In genomic region chr22:46072981-46073682, GRCh38 we compare ENCODE assay signal across 8 cellular contexts.
A peak's percentile ranks its signal among the peaks of the same experiment; 100 is the strongest.
DNase-seq lines count a peak whose midpoint lies in the region; ATAC-seq and TF ChIP-seq lines count a peak whose summit lies in the region.

No MANE protein-coding gene starts in this region.

- H3K27me3 ChIP-seq in testis = no peaks in the 10 kb centered on the region

- intact Hi-C loops in activated CD4-positive, alpha-beta T cell treated with anti-CD3 and anti-CD28 coated beads, Interleukin-2, amount 10 ng/mL, durations not matched to agents 24 days and 14 days (cut with micrococcal nuclease) = loop anchor here (1.0 kb wide), 1 partner anchor 60 kb away; no protein-coding TSS in a partner anchor
- intact Hi-C loops in testis (cut with DNase I; ENCODE audit: low total_unique reads) = no loop called here

- H3K9me3 ChIP-seq in testis = no peaks in the 10 kb centered on the region

- no peak overlapping the region for H3K27ac Mint-ChIP-seq in activated CD4-positive, alpha-beta T cell treated with anti-CD3 and anti-CD28 coated beads, Interleukin-2, amount 10 ng/mL, durations not matched to agents 24 days and 14 days
- H3K27ac Mint-ChIP-seq in activated naive CD8-positive, alpha-beta T cell treated with anti-CD3 and anti-CD28 coated beads, Interleukin-2, amount 50 U/mL, for 24 hours = no peak overlapping the region

- no peaks in the 10 kb centered on the region for H3K27me3 Mint-ChIP-seq in activated CD4-positive, alpha-beta T cell treated with anti-CD3 and anti-CD28 coated beads, Interleukin-2, amount 10 ng/mL, durations not matched to agents 24 days and 14 days
- no peaks in the 10 kb centered on the region for H3K27me3 Mint-ChIP-seq in activated naive CD8-positive, alpha-beta T cell treated with anti-CD3 and anti-CD28 coated beads, Interleukin-2, amount 50 U/mL, for 24 hours

- peaks cover 37% of the 10 kb centered on the region for H3K4me1 ChIP-seq in testis

- H3K36me3 ChIP-seq in testis (ENCODE audit: low read depth, missing control alignments) = no peaks in the 10 kb centered on the region

- TF ChIP-seq POLR2A in testis (IDR thresholded peaks at IDR 0.05) = no peak

- no peak for ATAC-seq in activated naive CD8-positive, alpha-beta T cell treated with anti-CD3 and anti-CD28 coated beads, Interleukin-2, amount 50 U/mL, for 24 hours
- no peak for ATAC-seq in GM18868 (IDR thresholded peaks at IDR 0.05; ENCODE audit: unreplicated experiment)

- H3K4me3 Mint-ChIP-seq in activated CD4-positive, alpha-beta T cell treated with anti-CD3 and anti-CD28 coated beads, Interleukin-2, amount 10 ng/mL, durations not matched to agents 24 days and 14 days = peak overlapping the region; percentile 81
- H3K4me3 Mint-ChIP-seq in activated naive CD8-positive, alpha-beta T cell treated with anti-CD3 and anti-CD28 coated beads, Interleukin-2, amount 50 U/mL, for 24 hours = peak overlapping the region; percentile 79

- H3K36me3 Mint-ChIP-seq in activated CD4-positive, alpha-beta T cell treated with anti-CD3 and anti-CD28 coated beads, Interleukin-2, amount 10 ng/mL, durations not matched to agents 24 days and 14 days (ENCODE audit: low read depth) = peaks cover 4% of the 10 kb centered on the region
- peaks cover 4% of the 10 kb centered on the region for H3K36me3 Mint-ChIP-seq in activated naive CD8-positive, alpha-beta T cell treated with anti-CD3 and anti-CD28 coated beads, Interleukin-2, amount 50 U/mL, for 24 hours (ENCODE audit: low read depth)

- TF ChIP-seq CTCF in testis (IDR thresholded peaks at IDR 0.05) = no peak

- no peak for DNase-seq in activated CD4-positive, alpha-beta T cell treated with anti-CD3 and anti-CD28 coated beads, Interleukin-2, amount 10 ng/mL, durations not matched to agents 24 days and 14 days
- DNase-seq in activated CD4-positive, alpha-beta T cell treated with anti-CD3 and anti-CD28 coated beads, Interleukin-2, amount 50 U/mL, for 4 hours = no peak
- DNase-seq in activated naive CD8-positive, alpha-beta T cell treated with anti-CD3 and anti-CD28 coated beads, Interleukin-2, amount 50 U/mL, for 24 hours = no peak
- DNase-seq in inferior parietal cortex (ENCODE audit: extremely low spot score) (peak; percentile 18), testis (peak; percentile 14), NCI-H524 (lab: John Stamatoyannopoulos, UW) (no peak), activated gamma-delta T cell treated with Interleukin-2 at 50 U/mL for 16 hours (no peak)

- WGBS in testis, 2 donors = 1 to 5% methylated on average over 16 of the region's 16 CpGs

- H3K9me3 Mint-ChIP-seq in activated CD4-positive, alpha-beta T cell treated with anti-CD3 and anti-CD28 coated beads, Interleukin-2, amount 10 ng/mL, durations not matched to agents 24 days and 14 days = no peaks in the 10 kb centered on the region
- H3K9me3 Mint-ChIP-seq in activated naive CD8-positive, alpha-beta T cell treated with anti-CD3 and anti-CD28 coated beads, Interleukin-2, amount 50 U/mL, for 24 hours = no peaks in the 10 kb centered on the region

- H3K4me3 ChIP-seq in testis = peak overlapping the region; percentile 80 to 86

- H3K4me1 Mint-ChIP-seq in activated CD4-positive, alpha-beta T cell treated with anti-CD3 and anti-CD28 coated beads, Interleukin-2, amount 10 ng/mL, durations not matched to agents 24 days and 14 days = peaks cover 27% of the 10 kb centered on the region
- peaks cover 32% of the 10 kb centered on the region for H3K4me1 Mint-ChIP-seq in activated naive CD8-positive, alpha-beta T cell treated with anti-CD3 and anti-CD28 coated beads, Interleukin-2, amount 50 U/mL, for 24 hours

- H3K27ac ChIP-seq in testis = peak overlapping the region; percentile 97 to 98

Comparison
In these comparisons a context has a peak if more than half of its experiments do, and no peak if none do; other contexts are left out.
1. DNase-seq: peak in inferior parietal cortex (single experiment) and testis (single experiment); none in activated CD4-positive, alpha-beta T cell treated with anti-CD3 and anti-CD28 coated beads, Interleukin-2, amount 10 ng/mL, durations not matched to agents 24 days and 14 days (single experiment), activated CD4-positive, alpha-beta T cell treated with anti-CD3 and anti-CD28 coated beads, Interleukin-2, amount 50 U/mL, for 4 hours (0 of 2), activated naive CD8-positive, alpha-beta T cell treated with anti-CD3 and anti-CD28 coated beads, Interleukin-2, amount 50 U/mL, for 24 hours (single experiment), NCI-H524 (0 of 2) and activated gamma-delta T cell treated with Interleukin-2 at 50 U/mL for 16 hours (single experiment).